Comparison of ENCODE assay signal across 2 cellular contexts in genomic region chr12:50554651-50555050, GRCh38.
TF ChIP-seq lines count a peak whose summit lies in the region.

No MANE protein-coding gene starts in this region.

TF ChIP-seq in HCT116, 20 proteins besides CTCF, POLR2A, EP300 and RAD21:
- no peak for TF ChIP-seq SRF (IDR thresholded peaks at IDR 0.05; ENCODE audit: low read depth)
- TF ChIP-seq POLR2AphosphoS5 (IDR thresholded peaks at IDR 0.05; ENCODE audit: low read depth, low read length) = no peak
- TF ChIP-seq MAX (IDR thresholded peaks at IDR 0.05) = no peak
- no peak for TF ChIP-seq ATF3 (IDR thresholded peaks at IDR 0.05)
- TF ChIP-seq SIN3A (IDR thresholded peaks at IDR 0.05; ENCODE audit: low read depth) = no peak
- no peak for TF ChIP-seq ZFX (IDR thresholded peaks at IDR 0.05)
- no peak for TF ChIP-seq YY1 (IDR thresholded peaks at IDR 0.05; ENCODE audit: extremely low read depth, insufficient replicate concordance, low read depth, low read length)
- TF ChIP-seq EZH2 (IDR thresholded peaks at IDR 0.05) = no peak
- no peak for TF ChIP-seq ZNF274 (IDR thresholded peaks at IDR 0.05; ENCODE audit: low read depth, low read length)
- no peak for TF ChIP-seq TCF7L2 (IDR thresholded peaks at IDR 0.05; ENCODE audit: borderline replicate concordance, extremely low read depth, insufficient read depth, insufficient read length)
- TF ChIP-seq SP1 (IDR thresholded peaks at IDR 0.05; ENCODE audit: low read depth) = no peak
- no peak for TF ChIP-seq EZH2phosphoT487 (IDR thresholded peaks at IDR 0.05; ENCODE audit: borderline replicate concordance)
- no peak for TF ChIP-seq ZBTB33 (IDR thresholded peaks at IDR 0.05; ENCODE audit: extremely low read depth, insufficient replicate concordance, low read length)
- no peak for TF ChIP-seq EGR1 (IDR thresholded peaks at IDR 0.05; ENCODE audit: low read depth)
- no peak for TF ChIP-seq ELF1 (IDR thresholded peaks at IDR 0.05; ENCODE audit: borderline replicate concordance, low read depth)

TF ChIP-seq in K562, 482 proteins besides CTCF, POLR2A, EP300 and RAD21:
- TF ChIP-seq ZNF384 (IDR thresholded peaks at IDR 0.05; ENCODE audit: low read depth, low read length) = peak; percentile 35; the same call in 1 of the 2 replicates
- TF ChIP-seq U2AF2 (optimal IDR thresholded peaks at IDR 0.05; ENCODE audit: low read depth, low read length) = no peak
